ENCODE assay signal across 24 cellular contexts in genomic region chr3:172816968-172817367, GRCh38.
"Had no signal": no experiment of that assay in that cellular context is flagged by ENCODE, and none has a peak within 500 bp of the region (broad histone marks: within the 10 kb centered on the region; RNA-seq: fewer than 3 reads in every experiment).

No MANE protein-coding gene starts in this region.

- H3K4me1 ChIP-seq: colonic mucosa, esophagus muscularis mucosa, esophagus squamous epithelium, foreskin keratinocyte, gastrocnemius medialis, gastroesophageal sphincter had no signal

- DNase-seq: colonic mucosa; cortex of kidney; dermis blood vessel endothelial cell; dorsolateral prefrontal cortex; effector CD4-positive, alpha-beta T cell; effector CD8-positive, alpha-beta T cell; effector memory CD4-positive, alpha-beta T cell; effector memory CD8-positive, alpha-beta T cell; endodermal cell; erythroblast; esophagus squamous epithelium; foreskin fibroblast; foreskin keratinocyte; foreskin melanocyte; gastrocnemius medialis; glutamatergic neuron; head of caudate nucleus; heart left ventricle; heart right ventricle had no signal

- H3K9me3 ChIP-seq: colonic mucosa, esophagus muscularis mucosa, esophagus squamous epithelium, gastrocnemius medialis, gastroesophageal sphincter had no signal

- H3K27ac ChIP-seq: colonic mucosa, coronary artery, dorsolateral prefrontal cortex, epithelial cell of prostate, esophagus muscularis mucosa, esophagus squamous epithelium, foreskin keratinocyte, gastrocnemius medialis, gastroesophageal sphincter had no signal

- H3K27me3 ChIP-seq: colonic mucosa, dorsolateral prefrontal cortex, esophagus muscularis mucosa, esophagus squamous epithelium, foreskin keratinocyte, gastrocnemius medialis, gastroesophageal sphincter, heart left ventricle, heart right ventricle had no signal

- ATAC-seq: effector memory CD8-positive, alpha-beta T cell; esophagus mucosa; foreskin keratinocyte; gastrocnemius medialis; gastroesophageal sphincter had no signal

- H3K4me3 ChIP-seq: colonic mucosa, coronary artery, dorsolateral prefrontal cortex, esophagus muscularis mucosa, esophagus squamous epithelium, gastrocnemius medialis, gastroesophageal sphincter, heart left ventricle, heart right ventricle had no signal

- H3K36me3 ChIP-seq: colonic mucosa, gastrocnemius medialis, gastroesophageal sphincter had no signal
